Comparison of ENCODE assay signal across 1 cellular context in the genomic region with DNA sequence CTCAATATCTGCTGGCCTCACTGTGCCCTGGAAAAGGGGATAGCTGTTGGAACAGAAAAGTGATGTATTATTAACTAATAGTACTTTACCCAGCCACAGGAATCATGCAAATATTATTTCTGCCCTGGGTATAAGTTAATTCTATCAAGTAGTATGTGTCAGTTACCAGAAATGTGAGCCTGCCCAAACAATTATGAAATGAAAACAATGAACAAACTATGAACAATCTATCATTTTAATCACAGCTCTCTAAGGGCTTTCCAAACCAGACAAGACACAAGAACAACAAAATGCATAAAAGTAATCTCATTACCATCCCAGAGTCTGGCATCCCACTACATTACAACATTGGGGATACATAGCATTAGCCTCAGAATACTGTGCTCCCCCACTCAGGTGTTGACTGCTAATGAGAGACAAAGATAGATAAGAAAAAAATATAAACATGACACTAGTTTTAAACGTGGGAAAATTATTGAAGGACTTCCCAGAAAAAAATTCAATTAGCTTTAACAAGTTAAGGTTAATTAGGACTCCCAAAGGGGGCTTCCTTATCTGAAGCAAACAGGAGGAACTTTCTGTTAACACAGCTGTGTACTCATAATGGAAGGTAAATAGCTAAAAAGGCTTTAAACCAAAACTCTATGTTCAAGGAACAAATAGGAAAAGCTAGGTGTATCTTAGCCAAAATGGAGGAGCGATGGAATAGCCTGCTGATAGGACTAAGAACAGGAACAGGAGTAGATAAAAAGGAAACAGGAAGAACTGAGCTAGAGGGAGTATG.
TF ChIP-seq lines count a peak whose summit lies in the region.

No MANE protein-coding gene starts in this region.

TF ChIP-seq in HEK293, 187 proteins besides CTCF, POLR2A, EP300 and RAD21 (continued from another document):
- TF ChIP-seq, protein P1, sequence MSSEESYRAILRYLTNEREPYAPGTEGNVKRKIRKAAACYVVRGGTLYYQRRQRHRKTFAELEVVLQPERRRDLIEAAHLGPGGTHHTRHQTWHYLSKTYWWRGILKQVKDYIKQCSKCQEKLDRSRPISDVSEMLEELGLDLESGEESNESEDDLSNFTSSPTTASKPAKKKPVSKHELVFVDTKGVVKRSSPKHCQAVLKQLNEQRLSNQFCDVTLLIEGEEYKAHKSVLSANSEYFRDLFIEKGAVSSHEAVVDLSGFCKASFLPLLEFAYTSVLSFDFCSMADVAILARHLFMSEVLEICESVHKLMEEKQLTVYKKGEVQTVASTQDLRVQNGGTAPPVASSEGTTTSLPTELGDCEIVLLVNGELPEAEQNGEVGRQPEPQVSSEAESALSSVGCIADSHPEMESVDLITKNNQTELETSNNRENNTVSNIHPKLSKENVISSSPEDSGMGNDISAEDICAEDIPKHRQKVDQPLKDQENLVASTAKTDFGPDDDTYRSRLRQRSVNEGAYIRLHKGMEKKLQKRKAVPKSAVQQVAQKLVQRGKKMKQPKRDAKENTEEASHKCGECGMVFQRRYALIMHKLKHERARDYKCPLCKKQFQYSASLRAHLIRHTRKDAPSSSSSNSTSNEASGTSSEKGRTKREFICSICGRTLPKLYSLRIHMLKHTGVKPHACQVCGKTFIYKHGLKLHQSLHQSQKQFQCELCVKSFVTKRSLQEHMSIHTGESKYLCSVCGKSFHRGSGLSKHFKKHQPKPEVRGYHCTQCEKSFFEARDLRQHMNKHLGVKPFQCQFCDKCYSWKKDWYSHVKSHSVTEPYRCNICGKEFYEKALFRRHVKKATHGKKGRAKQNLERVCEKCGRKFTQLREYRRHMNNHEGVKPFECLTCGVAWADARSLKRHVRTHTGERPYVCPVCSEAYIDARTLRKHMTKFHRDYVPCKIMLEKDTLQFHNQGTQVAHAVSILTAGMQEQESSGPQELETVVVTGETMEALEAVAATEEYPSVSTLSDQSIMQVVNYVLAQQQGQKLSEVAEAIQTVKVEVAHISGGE (tag by site-specific recombination; conservative IDR thresholded peaks at IDR 0.05; ENCODE audit: low read depth): 0 out of 2 replicates have a peak, but pooled peaks have one; percentile 21
- no peak for TF ChIP-seq ZNF585B (tag by site-specific recombination; IDR thresholded peaks at IDR 0.05)
